8 cellular contexts compared by ENCODE assay signal in the genomic region with DNA sequence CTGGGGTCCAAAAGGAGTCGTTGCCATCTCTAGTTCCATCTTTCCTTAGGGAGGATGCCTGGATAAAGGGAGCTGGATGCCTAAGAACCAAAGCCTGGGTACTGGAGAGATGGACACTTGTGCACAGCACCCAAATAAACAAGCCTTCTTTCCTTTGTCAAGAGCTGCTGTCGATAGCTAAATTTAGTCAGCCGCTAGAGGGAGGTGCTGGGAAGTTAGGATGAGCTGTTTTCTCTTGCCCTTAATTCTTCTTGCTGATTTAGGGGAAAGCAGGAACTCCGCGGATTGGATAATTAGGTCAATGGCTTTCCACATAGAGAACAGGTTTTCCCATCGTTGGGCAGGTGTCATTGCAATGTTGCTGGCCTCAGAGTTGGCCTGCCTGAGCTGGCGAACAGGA.
A peak's percentile ranks its signal among the peaks of the same experiment; 100 is the strongest.
DNase-seq lines count a peak whose midpoint lies in the region; ATAC-seq and TF ChIP-seq lines count a peak whose summit lies in the region.

No MANE protein-coding gene starts in this region.

- ATAC-seq in GM19397 (IDR thresholded peaks at IDR 0.05; ENCODE audit: unreplicated experiment) (no peak), GM21529 (IDR thresholded peaks at IDR 0.05; ENCODE audit: unreplicated experiment) (no peak)

- in situ Hi-C loops in astrocyte of the cerebellum (cut with HindIII; ENCODE audit: low sequenced_read_pairs) = loop anchor here (25.0 kb wide), 1 partner anchor 326 kb away; no protein-coding TSS in a partner anchor

- no peak overlapping the region for H3K4me3 ChIP-seq in astrocyte of the cerebellum (ENCODE audit: low read depth, low read length)

- TF ChIP-seq CTCF in astrocyte of the cerebellum (IDR thresholded peaks at IDR 0.05; ENCODE audit: low read depth, low read length, missing control alignments) = peak; percentile 72

- peak; percentile 69 for DNase-seq in SIG-M5 treated with dmso at 0.1 percent for 504 hours (lab: John Stamatoyannopoulos, UW; ENCODE audit: unreplicated experiment)
- no peak for DNase-seq in SIG-M5 (lab: John Stamatoyannopoulos, UW)
- peak; percentile 35 for DNase-seq in MV-4-11 (lab: John Stamatoyannopoulos, UW)
- peak; percentile 13 for DNase-seq in astrocyte of the cerebellum (ENCODE audit: low read depth)
- peak; percentile 65 for DNase-seq in left kidney (ENCODE audit: low read depth, low spot score)
- no peak for DNase-seq in activated gamma-delta T cell treated with Interleukin-2 at 50 U/mL for 16 hours

Comparison
In these comparisons a context has a peak if more than half of its experiments do, and no peak if none do; other contexts are left out.
1. DNase-seq: peak in SIG-M5 treated with dmso at 0.1 percent for 504 hours (single experiment), MV-4-11 (single experiment), astrocyte of the cerebellum (single experiment) and left kidney (single experiment); none in SIG-M5 (single experiment) and activated gamma-delta T cell treated with Interleukin-2 at 50 U/mL for 16 hours (single experiment).